ENCODE assay signal across 17 cellular contexts in the genomic region with DNA sequence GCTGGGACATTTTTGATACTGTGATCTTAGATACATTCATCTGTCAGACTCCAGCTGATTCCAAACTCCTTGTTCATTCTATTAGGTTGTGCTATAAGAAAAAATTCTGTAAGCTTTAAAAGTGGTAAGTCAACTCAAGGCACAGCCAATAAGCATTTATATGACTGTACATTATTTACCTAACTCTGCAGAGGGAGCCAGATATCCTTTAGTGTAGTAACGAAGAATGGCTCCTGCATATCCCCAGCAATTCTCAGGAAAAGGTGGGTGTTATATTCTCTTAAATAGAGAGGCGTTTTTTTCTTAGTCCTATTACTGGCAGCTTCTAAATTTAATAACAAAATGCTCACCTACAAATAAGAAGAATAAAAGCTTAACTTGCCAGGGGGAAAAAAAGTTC.
"Had no signal": no experiment of that assay in that cellular context is flagged by ENCODE, and none has a peak within 500 bp of the region (broad histone marks: within the 10 kb centered on the region; RNA-seq: fewer than 3 reads in every experiment).

No MANE protein-coding gene starts in this region.

- ATAC-seq: esophagus mucosa; gastrocnemius medialis; left lobe of liver; naive thymus-derived CD4-positive, alpha-beta T cell; right cardiac atrium had no signal

- H3K4me3 ChIP-seq: coronary artery, dorsolateral prefrontal cortex, gastrocnemius medialis had no signal

- DNase-seq: dorsolateral prefrontal cortex; effector CD8-positive, alpha-beta T cell; gastrocnemius medialis; islet precursor cell; mammary epithelial cell; naive thymus-derived CD4-positive, alpha-beta T cell; nephron progenitor cell; posterior cingulate gyrus; right cardiac atrium; small intestine; stimulated activated CD4-positive, alpha-beta T cell treated with anti-CD3 and anti-CD28 coated beads, Interleukin-12 subunit alpha, Interleukin-12 subunit beta, amount 100 ng/mL, for 4 hours; stimulated activated CD4-positive, alpha-beta T cell treated with anti-CD3 and anti-CD28 coated beads, Interleukin-2, amount 100 ng/mL, for 48 hours; stimulated activated naive CD4-positive, alpha-beta T cell treated with Interleukin-2 at 50 U/mL for 16 hours had no signal

- H3K36me3 ChIP-seq: gastrocnemius medialis, neutrophil had no signal

- H3K27me3 ChIP-seq: dorsolateral prefrontal cortex, gastrocnemius medialis, neutrophil had no signal

- H3K4me1 ChIP-seq: gastrocnemius medialis had no signal

- H3K9me3 ChIP-seq: gastrocnemius medialis, neutrophil had no signal

- H3K27ac ChIP-seq: coronary artery, dorsolateral prefrontal cortex, gastrocnemius medialis, neutrophil had no signal
